1 cellular context compared by ENCODE assay signal in the genomic region with DNA sequence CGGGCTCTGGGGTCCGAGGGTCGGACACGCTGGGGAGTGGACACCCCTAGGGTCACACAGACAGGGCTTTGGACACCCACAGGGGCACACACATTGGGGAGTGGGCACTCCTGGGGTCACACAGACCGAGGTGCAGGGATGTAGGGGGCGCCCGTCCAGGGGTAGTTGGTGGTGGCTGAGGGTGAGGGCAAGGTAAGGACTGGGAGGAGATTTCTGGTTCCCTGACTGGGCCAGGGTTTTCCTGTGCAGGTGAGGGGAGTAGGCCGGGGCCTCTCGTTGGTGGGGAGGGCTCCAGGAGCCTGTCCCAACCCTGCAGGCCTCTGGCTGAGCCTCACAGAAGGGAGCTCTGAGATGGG.
TF ChIP-seq lines count a peak whose summit lies in the region.

No MANE protein-coding gene starts in this region.

TF ChIP-seq in IMR-90, 13 proteins besides CTCF, POLR2A, EP300 and RAD21 (continued from another document):
- no peak for TF ChIP-seq CHD1 (IDR thresholded peaks at IDR 0.05; ENCODE audit: low read depth, low read length)
- no peak for TF ChIP-seq CEBPB (IDR thresholded peaks at IDR 0.05; ENCODE audit: low read depth, low read length)
- no peak for TF ChIP-seq RCOR1 (IDR thresholded peaks at IDR 0.05; ENCODE audit: insufficient replicate concordance, low read length)
- no peak for TF ChIP-seq MXI1 (IDR thresholded peaks at IDR 0.05; ENCODE audit: borderline replicate concordance, low read depth, low read length)
